Comparison of ENCODE assay signal across 7 cellular contexts in the genomic region with DNA sequence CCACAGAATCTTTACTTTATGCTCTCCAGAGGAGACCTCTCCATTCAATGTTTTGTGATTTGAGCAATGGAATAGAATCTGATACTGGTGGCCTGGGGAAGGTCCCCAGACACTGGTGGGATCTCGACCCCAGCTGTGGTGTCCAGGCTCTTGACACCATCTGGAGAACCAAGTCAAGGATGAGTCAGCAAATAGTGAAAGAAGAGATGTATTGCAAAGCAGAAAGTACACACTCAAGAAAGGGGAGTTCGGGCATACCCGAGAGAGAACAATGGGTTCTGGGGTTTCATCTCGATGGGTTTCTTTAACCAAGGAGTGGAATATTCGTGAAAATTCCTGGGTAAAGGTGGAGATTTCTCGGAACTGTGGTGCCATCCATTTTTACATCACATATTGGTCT.
A peak's percentile ranks its signal among the peaks of the same experiment; 100 is the strongest.
DNase-seq lines count a peak whose midpoint lies in the region; ATAC-seq, FAIRE-seq and TF ChIP-seq lines count a peak whose summit lies in the region.
"Not testable (repeated sequence)": the region's sequence is repeated elsewhere in the genome, so short reads cannot be mapped to it uniquely, and the experiment has no call there.

No MANE protein-coding gene starts in this region.

- H3K79me2 ChIP-seq in HepG2 (ENCODE audit: insufficient read depth, low read length): not testable (repeated sequence)

- not testable (repeated sequence) for H3K27me3 Mint-ChIP-seq in CD4-positive, CD25-positive, alpha-beta regulatory T cell; activated B cell treated with CpG ODN at 0.5 μM for 24 hours; activated T-cell treated with anti-CD3 and anti-CD28 coated beads, Interleukin-2, amount 50 U/mL, for 72 hours (ENCODE audit: low read depth); activated naive CD8-positive, alpha-beta T cell treated with anti-CD3 and anti-CD28 coated beads, Interleukin-2, amount 50 U/mL, for 24 hours; neural crest cell (ENCODE audit: low read depth)
- H3K27me3 Mint-ChIP-seq in HFFc6 (ENCODE audit: insufficient read depth): peaks cover 10% of the 10 kb centered on the region

- not testable (repeated sequence) for H2AFZ ChIP-seq in HepG2 (ENCODE audit: low read length)

- intact Hi-C loops in activated B cell treated with CpG ODN at 0.5 μM for 24 hours (cut with micrococcal nuclease): loop anchor here (10.0 kb wide), 1 partner anchor 870 kb away; the partner anchor contains the start of gene CHD1L
- intact Hi-C loops in HepG2 (cut with micrococcal nuclease; ENCODE audit: unreplicated experiment): not testable (repeated sequence)

- FAIRE-seq in HepG2 (lab: Jason Lieb, UNC): not testable (repeated sequence)

- TF ChIP-seq RAD21 in HepG2 (CRISPR knock-in tag; IDR thresholded peaks at IDR 0.05): not testable (repeated sequence)

- H3K27me3 ChIP-seq in CD4-positive, CD25-positive, alpha-beta regulatory T cell (ENCODE audit: control insufficient read depth, insufficient read depth, low read length); HepG2 (ENCODE audit: control insufficient read depth in 1 of 2, insufficient read depth in 2 of 2, low read length in 2 of 2): not testable (repeated sequence)

- POLR2A ChIA-PET in activated B cell treated with CpG ODN at 0.5 μM for 24 hours (lab: Charles Lee); HepG2 (lab: Yijun Ruan, JAX): not testable (repeated sequence)

- H3K4me3 ChIP-seq in CD4-positive, CD25-positive, alpha-beta regulatory T cell (ENCODE audit: low read depth, low read length); HepG2 (replicated peaks in 1 of 3; ENCODE audit: insufficient read depth in 1 of 3, low read depth in 2 of 3, low read length in 3 of 3): not testable (repeated sequence)

- H3K9ac ChIP-seq in HepG2 (ENCODE audit: insufficient read depth, low read depth, low read length): not testable (repeated sequence)

- H3K4me1 Mint-ChIP-seq in CD4-positive, CD25-positive, alpha-beta regulatory T cell: peaks cover 0 to 18% (median 1%) of the 10 kb centered on the region in 4 donors
- H3K4me1 Mint-ChIP-seq in HFFc6 (ENCODE audit: low read depth) (peaks cover 16% of the 10 kb centered on the region), activated B cell treated with CpG ODN at 0.5 μM for 24 hours (peaks cover 16% of the 10 kb centered on the region), neural crest cell (peaks cover 22% of the 10 kb centered on the region)
- peaks cover 11% of the 10 kb centered on the region for H3K4me1 Mint-ChIP-seq in activated T-cell treated with anti-CD3 and anti-CD28 coated beads, Interleukin-2, amount 50 U/mL, for 72 hours (ENCODE audit: low read depth)
- peaks cover 26% of the 10 kb centered on the region for H3K4me1 Mint-ChIP-seq in activated naive CD8-positive, alpha-beta T cell treated with anti-CD3 and anti-CD28 coated beads, Interleukin-2, amount 50 U/mL, for 24 hours

- H3K4me1 ChIP-seq in CD4-positive, CD25-positive, alpha-beta regulatory T cell (ENCODE audit: control insufficient read depth, insufficient read depth, low read length, poor library complexity, severe bottlenecking); HepG2 (ENCODE audit: insufficient read depth, low read length): not testable (repeated sequence)

- not testable (repeated sequence) for TF ChIP-seq POLR2A in HepG2 (IDR thresholded peaks at IDR 0.05; ENCODE audit: insufficient read depth in 1 of 2, low read depth in 2 of 2, low read length in 2 of 2)

- not testable (repeated sequence) for H4K20me1 ChIP-seq in HepG2 (ENCODE audit: insufficient read depth, low read length)

- peak overlapping the region in 2 of 3 donors; percentile 67 for H3K27ac Mint-ChIP-seq in CD4-positive, CD25-positive, alpha-beta regulatory T cell
- not testable (repeated sequence) for H3K27ac Mint-ChIP-seq in HFFc6; activated T-cell treated with anti-CD3 and anti-CD28 coated beads, Interleukin-2, amount 50 U/mL, for 72 hours
- peak overlapping the region; percentile 63 for H3K27ac Mint-ChIP-seq in activated B cell treated with CpG ODN at 0.5 μM for 24 hours
- peak overlapping the region; percentile 14 for H3K27ac Mint-ChIP-seq in activated naive CD8-positive, alpha-beta T cell treated with anti-CD3 and anti-CD28 coated beads, Interleukin-2, amount 50 U/mL, for 24 hours
- peak overlapping the region; percentile 78 for H3K27ac Mint-ChIP-seq in neural crest cell (ENCODE audit: unreplicated experiment)

- not testable (repeated sequence) for ATAC-seq in CD4-positive, CD25-positive, alpha-beta regulatory T cell (ENCODE audit: low read depth in 2 of 2); activated B cell treated with CpG ODN at 0.5 μM for 24 hours (ENCODE audit: low read depth); activated T-cell treated with anti-CD3 and anti-CD28 coated beads, Interleukin-2, amount 50 U/mL, for 72 hours (replicated peaks in 1 of 2); activated naive CD8-positive, alpha-beta T cell treated with anti-CD3 and anti-CD28 coated beads, Interleukin-2, amount 50 U/mL, for 24 hours; HepG2

- H3K4me3 Mint-ChIP-seq in CD4-positive, CD25-positive, alpha-beta regulatory T cell: peak overlapping the region in 3 of 4 donors; percentile 38 to 81 (median 72)
- H3K4me3 Mint-ChIP-seq in HFFc6 (0 out of 2 replicates have a peak overlapping the region, but pooled peaks have one; percentile 23), activated B cell treated with CpG ODN at 0.5 μM for 24 hours (peak overlapping the region; percentile 32), neural crest cell (peak overlapping the region; percentile 37)
- H3K4me3 Mint-ChIP-seq in activated T-cell treated with anti-CD3 and anti-CD28 coated beads, Interleukin-2, amount 50 U/mL, for 72 hours: peak overlapping the region; percentile 57 to 58
- not testable (repeated sequence) for H3K4me3 Mint-ChIP-seq in activated naive CD8-positive, alpha-beta T cell treated with anti-CD3 and anti-CD28 coated beads, Interleukin-2, amount 50 U/mL, for 24 hours

- not testable (repeated sequence) for TF ChIP-seq CTCF in HFFc6 (IDR thresholded peaks at IDR 0.05); activated B cell treated with CpG ODN at 0.5 μM for 24 hours (IDR thresholded peaks at IDR 0.05); HepG2 (CRISPR knock-in tag; IDR thresholded peaks at IDR 0.05); neural crest cell (conservative IDR thresholded peaks at IDR 0.05)

- H3K9me3 ChIP-seq in CD4-positive, CD25-positive, alpha-beta regulatory T cell (ENCODE audit: control insufficient read depth in 2 of 2, low read length in 2 of 2); HepG2 (ENCODE audit: low read length): not testable (repeated sequence)

- not testable (repeated sequence) for DNase-seq in CD4-positive, CD25-positive, alpha-beta regulatory T cell; HFFc6; activated B cell treated with CpG ODN at 0.5 μM for 24 hours; activated T-cell treated with anti-CD3 and anti-CD28 coated beads, Interleukin-2, amount 50 U/mL, for 72 hours; activated naive CD8-positive, alpha-beta T cell treated with anti-CD3 and anti-CD28 coated beads, Interleukin-2, amount 50 U/mL, for 24 hours; HepG2 (ENCODE audit: low spot score); neural crest cell (ENCODE audit: low read depth, low spot score)

- not testable (repeated sequence) for H3K4me2 ChIP-seq in HepG2 (ENCODE audit: low read depth, low read length)

- not testable (repeated sequence) for TF ChIP-seq EP300 in HepG2 (IDR thresholded peaks at IDR 0.05; ENCODE audit: low read depth in 2 of 2, low read length in 2 of 2); HepG2 (CRISPR knock-in tag; IDR thresholded peaks at IDR 0.05; ENCODE audit: borderline replicate concordance)

- 84% methylated on average over 6 of the region's 6 CpGs for WGBS in HepG2 (ENCODE audit: low lambda C conversion rate)

- not testable (repeated sequence) for H3K36me3 Mint-ChIP-seq in CD4-positive, CD25-positive, alpha-beta regulatory T cell; HFFc6 (ENCODE audit: low read depth); activated B cell treated with CpG ODN at 0.5 μM for 24 hours (ENCODE audit: low read depth); activated T-cell treated with anti-CD3 and anti-CD28 coated beads, Interleukin-2, amount 50 U/mL, for 72 hours (ENCODE audit: insufficient read depth in 2 of 2); activated naive CD8-positive, alpha-beta T cell treated with anti-CD3 and anti-CD28 coated beads, Interleukin-2, amount 50 U/mL, for 24 hours (ENCODE audit: low read depth); neural crest cell (ENCODE audit: low read depth)

- CTCF ChIA-PET in activated B cell treated with CpG ODN at 0.5 μM for 24 hours (lab: Charles Lee); HepG2 (lab: Yijun Ruan, JAX; ENCODE audit: low intra/inter-chr PET ratio, low total read pairs): not testable (repeated sequence)

- H3K27ac ChIP-seq in CD4-positive, CD25-positive, alpha-beta regulatory T cell (ENCODE audit: insufficient read depth, low read length, poor library complexity, severe bottlenecking); HepG2 (ENCODE audit: extremely low read length, insufficient read depth, low read length): not testable (repeated sequence)

- BruUV-seq in HepG2 (replicated peaks; lab: Mats Ljungman, UMichigan): not testable (repeated sequence)

- H3K9me3 Mint-ChIP-seq in CD4-positive, CD25-positive, alpha-beta regulatory T cell; HFFc6; activated B cell treated with CpG ODN at 0.5 μM for 24 hours; activated T-cell treated with anti-CD3 and anti-CD28 coated beads, Interleukin-2, amount 50 U/mL, for 72 hours; activated naive CD8-positive, alpha-beta T cell treated with anti-CD3 and anti-CD28 coated beads, Interleukin-2, amount 50 U/mL, for 24 hours; neural crest cell: not testable (repeated sequence)

- not testable (repeated sequence) for H3K36me3 ChIP-seq in CD4-positive, CD25-positive, alpha-beta regulatory T cell (ENCODE audit: control insufficient read depth, insufficient read depth, low read length); HepG2 (replicated peaks in 1 of 2; ENCODE audit: control insufficient read depth in 1 of 2, insufficient read depth in 2 of 2, low read length in 2 of 2)

- in situ Hi-C loops in HepG2 (cut with HindIII; ENCODE audit: extremely low pct_ligation_motif_present, low pct_unique_long_range_greater_than_20kb): not testable (repeated sequence)
